Comparison of ENCODE assay signal across 21 cellular contexts in the genomic region with DNA sequence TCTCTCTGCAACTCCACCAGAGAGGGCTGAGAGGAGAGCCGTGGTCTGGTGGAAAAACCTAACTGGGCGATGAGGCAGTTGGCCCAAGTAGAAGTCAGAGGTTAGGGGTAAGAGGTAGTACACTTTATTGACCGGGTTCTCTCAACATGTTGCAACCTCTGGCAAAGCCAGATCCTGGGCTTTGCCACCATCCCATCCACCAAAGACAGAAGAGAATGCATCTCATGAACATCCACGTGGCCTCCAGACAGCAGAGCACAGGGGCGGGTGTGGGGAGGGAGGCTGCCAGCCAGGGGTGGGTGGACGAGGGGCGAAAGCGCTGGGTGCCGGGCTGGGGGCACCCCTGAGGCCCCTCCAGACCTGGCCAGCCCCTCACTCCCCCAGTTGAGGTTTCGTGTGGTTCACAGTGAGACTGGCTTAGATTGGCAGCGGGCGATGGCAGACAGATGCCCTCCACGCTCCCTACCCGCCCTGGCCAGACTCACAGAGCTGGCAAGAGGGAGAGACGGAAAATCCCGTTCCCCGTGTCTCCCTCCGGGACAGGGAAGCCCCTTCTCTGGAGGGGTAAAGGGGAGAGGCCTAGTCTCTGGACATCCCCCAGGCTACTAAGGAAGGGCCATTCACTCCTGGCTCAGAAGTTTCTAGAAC.
"Had no signal": no experiment of that assay in that cellular context is flagged by ENCODE, and none has a peak within 500 bp of the region (broad histone marks: within the 10 kb centered on the region; RNA-seq: fewer than 3 reads in every experiment).

No MANE protein-coding gene starts in this region.

- H3K36me3 Mint-ChIP-seq: activated CD4-positive, alpha-beta memory T cell treated with anti-CD3 and anti-CD28 coated beads for 36 hours had no signal

- DNase-seq: activated B cell treated with CpG ODN at 0.5 μM for 24 hours; activated CD4-positive, alpha-beta memory T cell treated with anti-CD3 and anti-CD28 coated beads for 36 hours; activated CD4-positive, alpha-beta T cell treated with anti-CD3 and anti-CD28 coated beads for 4 hours; activated naive CD4-positive, alpha-beta T cell treated with Interleukin-2 at 50 U/mL for 16 hours; activated naive CD8-positive, alpha-beta T cell treated with anti-CD3 and anti-CD28 coated beads, Interleukin-2, amount 10 ng/mL, durations not matched to agents 7 days and 5 days; activated T-cell treated with anti-CD3 and anti-CD28 coated beads, Interleukin-2, amount 50 U/mL, for 1 hour; body of pancreas; gastrocnemius medialis; head of caudate nucleus; left ventricle myocardium inferior; stimulated activated CD4-positive, alpha-beta T cell treated with anti-CD3 and anti-CD28 coated beads, Interleukin-12 subunit alpha, Interleukin-12 subunit beta, amount 100 ng/mL, for 4 hours; stimulated activated CD4-positive, alpha-beta T cell treated with anti-CD3 and anti-CD28 coated beads, Interleukin-1b, Interleukin-23, amount 100 ng/mL, for 48 hours; stimulated activated CD8-positive, alpha-beta memory T cell treated with anti-CD3 and anti-CD28 coated beads, Interleukin-4, amount 100 ng/mL, for 48 hours; stimulated activated naive CD4-positive, alpha-beta T cell treated with Interleukin-2 at 50 U/mL for 16 hours; uterus had no signal

- H3K27ac Mint-ChIP-seq: activated B cell treated with CpG ODN at 0.5 μM for 24 hours; activated CD4-positive, alpha-beta memory T cell treated with anti-CD3 and anti-CD28 coated beads for 36 hours; activated T-helper 2 cell treated with anti-CD3 and anti-CD28 coated beads, Interferon-gamma antibody, Interleukin-2, Interleukin-4, amounts not matched to agents 10 μg/mL and 5 μg/mL and 100 μg/mL, durations not matched to agents 14 hours and 24 hours and 36 hours; T-helper 2 cell treated with Interferon-gamma antibody and Interleukin-4, amounts not matched to agents 5 μg/mL and 100 μg/mL, for 36 hours had no signal

- H3K27me3 Mint-ChIP-seq: activated B cell treated with CpG ODN at 0.5 μM for 24 hours; activated CD4-positive, alpha-beta memory T cell treated with anti-CD3 and anti-CD28 coated beads for 36 hours; activated naive CD8-positive, alpha-beta T cell treated with anti-CD3 and anti-CD28 coated beads, Interleukin-2, amount 10 ng/mL, durations not matched to agents 7 days and 5 days had no signal

- H2AFZ ChIP-seq: parathyroid adenoma had no signal

- H3K4me3 Mint-ChIP-seq: activated B cell treated with CpG ODN at 0.5 μM for 24 hours; activated CD4-positive, alpha-beta memory T cell treated with anti-CD3 and anti-CD28 coated beads for 36 hours; activated naive CD8-positive, alpha-beta T cell treated with anti-CD3 and anti-CD28 coated beads, Interleukin-2, amount 10 ng/mL, durations not matched to agents 7 days and 5 days; T-helper 2 cell treated with Interferon-gamma antibody and Interleukin-4, amounts not matched to agents 5 μg/mL and 100 μg/mL, for 36 hours had no signal

- H3K27me3 ChIP-seq: body of pancreas, gastrocnemius medialis, neutrophil, tibial nerve, uterus had no signal

- H3K9me3 ChIP-seq: body of pancreas, gastrocnemius medialis, left ventricle myocardium inferior, neutrophil, tibial nerve, uterus had no signal

- H3K9ac ChIP-seq: parathyroid adenoma had no signal

- H3K9me3 Mint-ChIP-seq: activated B cell treated with CpG ODN at 0.5 μM for 24 hours; activated CD4-positive, alpha-beta memory T cell treated with anti-CD3 and anti-CD28 coated beads for 36 hours; activated naive CD8-positive, alpha-beta T cell treated with anti-CD3 and anti-CD28 coated beads, Interleukin-2, amount 10 ng/mL, durations not matched to agents 7 days and 5 days; activated T-helper 2 cell treated with anti-CD3 and anti-CD28 coated beads, Interferon-gamma antibody, Interleukin-2, Interleukin-4, amounts not matched to agents 10 μg/mL and 5 μg/mL and 100 μg/mL, durations not matched to agents 14 hours and 24 hours and 36 hours; T-helper 2 cell treated with Interferon-gamma antibody and Interleukin-4, amounts not matched to agents 5 μg/mL and 100 μg/mL, for 36 hours had no signal

- H3K4me1 ChIP-seq: body of pancreas, gastrocnemius medialis, left ventricle myocardium inferior, parathyroid adenoma, tibial nerve, uterus had no signal

- H3K36me3 ChIP-seq: gastrocnemius medialis, neutrophil, uterus had no signal

- H3K79me2 ChIP-seq: parathyroid adenoma had no signal

- ATAC-seq: body of pancreas, gastrocnemius medialis had no signal

- H3K4me3 ChIP-seq: body of pancreas, coronary artery, gastrocnemius medialis, left ventricle myocardium inferior, tibial nerve, uterus had no signal

- H3K27ac ChIP-seq: body of pancreas, coronary artery, gastrocnemius medialis, left ventricle myocardium inferior, neutrophil, parathyroid adenoma, tibial nerve, uterus had no signal
